1 cellular context compared by ENCODE assay signal in the genomic region with DNA sequence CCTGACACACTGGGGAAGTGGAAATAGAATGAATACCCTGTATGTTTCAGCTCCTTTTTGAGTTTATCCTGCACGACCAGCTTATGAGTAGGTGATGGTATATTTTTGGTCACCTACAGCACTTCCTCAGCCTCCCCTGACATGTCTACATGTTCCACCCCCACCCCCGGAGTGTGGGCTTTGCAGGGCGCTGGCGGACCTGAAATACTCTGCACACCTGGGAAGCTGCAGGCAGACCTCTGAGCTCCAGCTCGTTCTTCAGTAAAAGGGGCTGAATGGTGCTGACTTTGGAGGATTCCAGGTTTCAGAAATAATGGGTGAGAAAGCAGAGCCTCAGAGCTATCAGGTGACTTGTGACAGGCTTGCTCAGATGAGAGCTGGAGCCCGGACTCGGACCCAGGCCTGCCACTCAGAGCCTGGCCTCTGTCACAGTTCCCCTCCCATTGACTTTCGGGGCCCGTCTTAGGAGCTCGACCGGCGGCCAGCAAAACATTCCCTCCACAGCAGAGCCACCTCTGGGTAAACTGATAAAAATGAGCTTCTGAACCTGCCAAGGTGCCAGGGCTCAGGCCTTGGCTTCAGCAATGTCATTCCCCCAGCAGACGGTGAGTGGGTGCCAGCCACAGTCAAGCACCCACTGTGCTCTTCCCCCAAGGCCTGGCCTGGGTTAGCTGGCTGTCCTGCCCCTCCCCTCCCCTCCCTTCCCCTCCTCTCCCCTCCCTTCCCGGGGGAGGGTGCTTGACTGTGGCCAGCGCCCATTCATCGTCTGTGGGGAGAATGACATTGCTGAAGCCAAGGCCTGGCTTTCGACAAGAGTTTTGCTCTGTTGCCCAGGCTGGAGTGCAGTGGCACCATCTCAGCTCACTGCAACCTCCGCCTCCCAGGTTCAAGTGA.
TF ChIP-seq lines count a peak whose summit lies in the region.

No MANE protein-coding gene starts in this region.

TF ChIP-seq in WTC11, 78 proteins besides CTCF, POLR2A, EP300 and RAD21:
- TF ChIP-seq, protein P1, sequence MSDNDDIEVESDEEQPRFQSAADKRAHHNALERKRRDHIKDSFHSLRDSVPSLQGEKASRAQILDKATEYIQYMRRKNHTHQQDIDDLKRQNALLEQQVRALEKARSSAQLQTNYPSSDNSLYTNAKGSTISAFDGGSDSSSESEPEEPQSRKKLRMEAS (CRISPR knock-in tag; IDR thresholded peaks at IDR 0.05) = no peak
- TF ChIP-seq CREB1 (CRISPR knock-in tag; IDR thresholded peaks at IDR 0.05) (no peak), ZNF671 (CRISPR knock-in tag; IDR thresholded peaks at IDR 0.05) (no peak), ELF4 (CRISPR knock-in tag; IDR thresholded peaks at IDR 0.05; ENCODE audit: low read depth) (no peak), CREM (CRISPR knock-in tag; IDR thresholded peaks at IDR 0.05) (no peak), JUN (CRISPR knock-in tag; IDR thresholded peaks at IDR 0.05) (no peak), NR2C2 (CRISPR knock-in tag; IDR thresholded peaks at IDR 0.05) (no peak), ZSCAN18 (CRISPR knock-in tag; IDR thresholded peaks at IDR 0.05) (no peak), MYBL2 (CRISPR knock-in tag; IDR thresholded peaks at IDR 0.05) (no peak), ZNF263 (CRISPR knock-in tag; IDR thresholded peaks at IDR 0.05; ENCODE audit: low read depth) (no peak)
- TF ChIP-seq, protein P2, sequence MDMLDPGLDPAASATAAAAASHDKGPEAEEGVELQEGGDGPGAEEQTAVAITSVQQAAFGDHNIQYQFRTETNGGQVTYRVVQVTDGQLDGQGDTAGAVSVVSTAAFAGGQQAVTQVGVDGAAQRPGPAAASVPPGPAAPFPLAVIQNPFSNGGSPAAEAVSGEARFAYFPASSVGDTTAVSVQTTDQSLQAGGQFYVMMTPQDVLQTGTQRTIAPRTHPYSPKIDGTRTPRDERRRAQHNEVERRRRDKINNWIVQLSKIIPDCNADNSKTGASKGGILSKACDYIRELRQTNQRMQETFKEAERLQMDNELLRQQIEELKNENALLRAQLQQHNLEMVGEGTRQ (CRISPR knock-in tag; IDR thresholded peaks at IDR 0.05) = no peak
- TF ChIP-seq, protein P3, sequence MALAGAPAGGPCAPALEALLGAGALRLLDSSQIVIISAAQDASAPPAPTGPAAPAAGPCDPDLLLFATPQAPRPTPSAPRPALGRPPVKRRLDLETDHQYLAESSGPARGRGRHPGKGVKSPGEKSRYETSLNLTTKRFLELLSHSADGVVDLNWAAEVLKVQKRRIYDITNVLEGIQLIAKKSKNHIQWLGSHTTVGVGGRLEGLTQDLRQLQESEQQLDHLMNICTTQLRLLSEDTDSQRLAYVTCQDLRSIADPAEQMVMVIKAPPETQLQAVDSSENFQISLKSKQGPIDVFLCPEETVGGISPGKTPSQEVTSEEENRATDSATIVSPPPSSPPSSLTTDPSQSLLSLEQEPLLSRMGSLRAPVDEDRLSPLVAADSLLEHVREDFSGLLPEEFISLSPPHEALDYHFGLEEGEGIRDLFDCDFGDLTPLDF (CRISPR knock-in tag; IDR thresholded peaks at IDR 0.05) = no peak
- TF ChIP-seq, protein P4, sequence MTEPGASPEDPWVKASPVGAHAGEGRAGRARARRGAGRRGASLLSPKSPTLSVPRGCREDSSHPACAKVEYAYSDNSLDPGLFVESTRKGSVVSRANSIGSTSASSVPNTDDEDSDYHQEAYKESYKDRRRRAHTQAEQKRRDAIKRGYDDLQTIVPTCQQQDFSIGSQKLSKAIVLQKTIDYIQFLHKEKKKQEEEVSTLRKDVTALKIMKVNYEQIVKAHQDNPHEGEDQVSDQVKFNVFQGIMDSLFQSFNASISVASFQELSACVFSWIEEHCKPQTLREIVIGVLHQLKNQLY (CRISPR knock-in tag; IDR thresholded peaks at IDR 0.05) = no peak
